17 cellular contexts compared by ENCODE assay signal in genomic region chr1:101079341-101079740, GRCh38.
"Had no signal": no experiment of that assay in that cellular context is flagged by ENCODE, and none has a peak within 500 bp of the region (broad histone marks: within the 10 kb centered on the region; RNA-seq: fewer than 3 reads in every experiment).

No MANE protein-coding gene starts in this region.

- H3K36me3 ChIP-seq: transverse colon had no signal

- H3K27ac Mint-ChIP-seq: activated CD4-positive, alpha-beta T cell treated with anti-CD3 and anti-CD28 coated beads for 36 hours; activated T-cell treated with anti-CD3 and anti-CD28 coated beads, Interleukin-2, amount 50 U/mL, for 72 hours had no signal

- H3K27ac ChIP-seq: breast epithelium, dorsolateral prefrontal cortex, esophagus squamous epithelium, spleen, transverse colon, VCaP had no signal

- H3K4me3 Mint-ChIP-seq: activated CD4-positive, alpha-beta memory T cell treated with anti-CD3 and anti-CD28 coated beads, Interleukin-2, amount 10 ng/mL, durations not matched to agents 7 days and 5 days; activated CD4-positive, alpha-beta T cell treated with anti-CD3 and anti-CD28 coated beads for 36 hours; activated T-cell treated with anti-CD3 and anti-CD28 coated beads, Interleukin-2, amount 50 U/mL, for 72 hours had no signal

- DNase-seq: activated CD4-positive, alpha-beta memory T cell treated with anti-CD3 and anti-CD28 coated beads, Interleukin-2, amount 10 ng/mL, durations not matched to agents 7 days and 5 days; activated CD4-positive, alpha-beta T cell treated with anti-CD3 and anti-CD28 coated beads for 36 hours; activated CD8-positive, alpha-beta memory T cell treated with anti-CD3 and anti-CD28 coated beads, Interleukin-2, amount 50 U/mL, for 4 hours; activated T-cell treated with anti-CD3 and anti-CD28 coated beads, Interleukin-2, amount 50 U/mL, for 72 hours; aorta; dorsolateral prefrontal cortex; esophagus squamous epithelium; foreskin fibroblast; left colon; spleen; stimulated activated CD4-positive, alpha-beta T cell treated with anti-CD3 and anti-CD28 coated beads, Interleukin-2, amount 100 ng/mL, for 24 hours; stimulated activated naive CD4-positive, alpha-beta T cell; substantia nigra; transverse colon had no signal

- ATAC-seq: activated CD4-positive, alpha-beta T cell treated with anti-CD3 and anti-CD28 coated beads for 36 hours; activated T-cell treated with anti-CD3 and anti-CD28 coated beads, Interleukin-2, amount 50 U/mL, for 72 hours; left colon; sciatic nerve had no signal

- H3K27me3 Mint-ChIP-seq: activated CD4-positive, alpha-beta memory T cell treated with anti-CD3 and anti-CD28 coated beads, Interleukin-2, amount 10 ng/mL, durations not matched to agents 7 days and 5 days; activated CD4-positive, alpha-beta T cell treated with anti-CD3 and anti-CD28 coated beads for 36 hours had no signal

- H3K9me3 ChIP-seq: breast epithelium, esophagus squamous epithelium, spleen, transverse colon had no signal
